In the genomic region with DNA sequence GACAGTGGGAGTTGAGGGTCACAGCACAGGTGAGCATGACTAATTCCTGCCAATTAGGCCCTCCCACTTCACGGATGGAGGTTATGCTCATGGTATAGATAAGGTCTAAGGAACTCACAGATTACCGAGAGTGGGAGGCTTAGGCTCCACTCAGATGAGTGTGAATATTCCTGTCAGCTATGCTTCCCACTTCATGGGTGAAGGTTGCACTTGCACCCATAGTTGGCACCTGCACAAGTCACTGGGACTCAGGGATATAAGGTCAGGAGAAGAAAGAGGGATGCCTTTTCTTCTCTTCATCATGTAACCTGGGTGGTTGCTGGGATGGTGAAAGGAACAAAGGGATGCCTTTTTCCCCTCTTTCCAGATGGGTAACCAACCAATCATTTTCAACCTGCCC, we compare ENCODE assay signal across 11 cellular contexts.
"Had no signal": no experiment of that assay in that cellular context is flagged by ENCODE, and none has a peak within 500 bp of the region (broad histone marks: within the 10 kb centered on the region; RNA-seq: fewer than 3 reads in every experiment).

No MANE protein-coding gene starts in this region.

- H3K9ac ChIP-seq: GM23248 had no signal

- H3K4me3 ChIP-seq: GM23248, GM23338, HAP-1 had no signal

- ATAC-seq: GM23338, HCT116 had no signal

- DNase-seq: GM23248, GOT3, H7, H9, HCEC 1CT, HFFc6 had no signal

- H3K4me2 ChIP-seq: GM23338 had no signal

- H3K36me3 ChIP-seq: HAP-1 had no signal

- FAIRE-seq: H1, H54 had no signal

- H3K27ac ChIP-seq: GM23248 had no signal

- H3K9me3 ChIP-seq: HAP-1 had no signal

- H2AFZ ChIP-seq: GM23248, GM23338 had no signal

- H3K4me1 ChIP-seq: HAP-1 had no signal
